Comparison of ENCODE assay signal across 11 cellular contexts in genomic region chr12:57852195-57852594, GRCh38. TPM values are rescaled to one million over a fixed set of nuclear protein-coding genes. Genes with fewer than 3 reads are reported as not detected.
DNase-seq lines count a peak whose midpoint lies in the region; ATAC-seq and TF ChIP-seq lines count a peak whose summit lies in the region.
"Had no signal": no experiment of that assay in that cellular context is flagged by ENCODE, and none has a peak within 500 bp of the region (broad histone marks: within the 10 kb centered on the region; RNA-seq: fewer than 3 reads in every experiment).

No MANE protein-coding gene starts in this region.

- H3K36me3 Mint-ChIP-seq in activated naive CD8-positive, alpha-beta T cell treated with anti-CD3 and anti-CD28 coated beads for 36 hours = no peaks in the 10 kb centered on the region
- H3K36me3 Mint-ChIP-seq in mesothelial cell of epicardium = no peaks in the 10 kb centered on the region
- H3K36me3 Mint-ChIP-seq in Caco-2 (ENCODE audit: insufficient read depth, unreplicated experiment) = peaks cover under 1% of the 10 kb centered on the region
- H3K36me3 Mint-ChIP-seq in activated CD4-positive, alpha-beta memory T cell treated with anti-CD3 and anti-CD28 coated beads for 36 hours = no peaks in the 10 kb centered on the region

- no peak overlapping the region for H3K9ac ChIP-seq in Karpas-422 (ENCODE audit: low read length)

- CTCF ChIA-PET in Caco-2 (lab: Charles Lee) = no interaction called here
- CTCF ChIA-PET in activated CD4-positive, alpha-beta memory T cell treated with anti-CD3 and anti-CD28 coated beads for 36 hours (lab: Charles Lee) = interaction anchor here (1.5 kb wide), 1 partner anchor 14 kb away, joined by 4 read pairs; no protein-coding TSS in a partner anchor

- POLR2A ChIA-PET in Caco-2 (lab: Charles Lee) = interaction anchor here (1.0 kb wide), 1 partner anchor 9 kb away, joined by 3 read pairs; no protein-coding TSS in a partner anchor
- POLR2A ChIA-PET in activated CD4-positive, alpha-beta memory T cell treated with anti-CD3 and anti-CD28 coated beads for 36 hours (lab: Charles Lee) = no interaction called here

- BruUV-seq in Caco-2 (replicated peaks; lab: Mats Ljungman, UMichigan) = no TSS peak

- H3K9me3 Mint-ChIP-seq in activated naive CD8-positive, alpha-beta T cell treated with anti-CD3 and anti-CD28 coated beads for 36 hours = peaks cover 1% of the 10 kb centered on the region
- H3K9me3 Mint-ChIP-seq in mesothelial cell of epicardium (peaks cover 13% of the 10 kb centered on the region), Caco-2 (ENCODE audit: unreplicated experiment) (no peaks in the 10 kb centered on the region)
- H3K9me3 Mint-ChIP-seq in activated CD4-positive, alpha-beta memory T cell treated with anti-CD3 and anti-CD28 coated beads for 36 hours = no peaks in the 10 kb centered on the region

- H3K4me3 Mint-ChIP-seq in activated naive CD8-positive, alpha-beta T cell treated with anti-CD3 and anti-CD28 coated beads for 36 hours = peak overlapping the region; percentile 45
- H3K4me3 Mint-ChIP-seq in mesothelial cell of epicardium (peak overlapping the region; percentile 67), Caco-2 (ENCODE audit: unreplicated experiment) (no peak overlapping the region)
- H3K4me3 Mint-ChIP-seq in activated CD4-positive, alpha-beta memory T cell treated with anti-CD3 and anti-CD28 coated beads for 36 hours = no peak overlapping the region

- H3K9me3 ChIP-seq in suprapubic skin = no peaks in the 10 kb centered on the region
- H3K9me3 ChIP-seq in Caco-2 = no peaks in the 10 kb centered on the region
- H3K9me3 ChIP-seq in Karpas-422 (ENCODE audit: low read length) = no peaks in the 10 kb centered on the region

- intact Hi-C loops in Caco-2 (cut with micrococcal nuclease; ENCODE audit: unreplicated experiment) = no loop called here
- intact Hi-C loops in activated CD4-positive, alpha-beta memory T cell treated with anti-CD3 and anti-CD28 coated beads for 36 hours (cut with micrococcal nuclease) = no loop called here

- H4K20me1 ChIP-seq in Karpas-422 (ENCODE audit: insufficient read depth, low read depth, low read length) = no peaks in the 10 kb centered on the region

- no peak overlapping the region for H2AFZ ChIP-seq in Karpas-422 (ENCODE audit: low read length)

- DNase-seq in activated naive CD8-positive, alpha-beta T cell treated with anti-CD3 and anti-CD28 coated beads for 36 hours = no peak
- DNase-seq in mesothelial cell of epicardium (ENCODE audit: low spot score in 2 of 2, unreplicated experiment in 2 of 2) = no peak
- DNase-seq in suprapubic skin (ENCODE audit: low spot score in 2 of 2) = no peak
- no peak for DNase-seq in Caco-2
- no peak for DNase-seq in Karpas-422
- no peak for DNase-seq in activated CD4-positive, alpha-beta memory T cell treated with anti-CD3 and anti-CD28 coated beads for 36 hours
- DNase-seq: activated CD4-positive, alpha-beta T cell treated with anti-CD3 and anti-CD28 coated beads, Interleukin-2, amount 50 U/mL, for 1 hour; GOT3; KBM-7 had no signal

- H3K4me2 ChIP-seq in Karpas-422 (ENCODE audit: low read depth, low read length, poor library complexity, severe bottlenecking) = no peak overlapping the region

- H3K27ac ChIP-seq in suprapubic skin = peak overlapping the region; percentile 47
- no peak overlapping the region for H3K27ac ChIP-seq in Karpas-422 (ENCODE audit: low read length)

- WGBS in suprapubic skin = 49% methylated on average over 4 of the region's 11 CpGs

- no peak for TF ChIP-seq EP300 in suprapubic skin (IDR thresholded peaks at IDR 0.05)

- TF ChIP-seq POLR2A in suprapubic skin (IDR thresholded peaks at IDR 0.05) = no peak

- H3K4me1 ChIP-seq in suprapubic skin = peaks cover 29% of the 10 kb centered on the region
- peaks cover 3% of the 10 kb centered on the region; the same call in 1 of the 2 replicates for H3K4me1 ChIP-seq in Caco-2
- peaks cover 7% of the 10 kb centered on the region for H3K4me1 ChIP-seq in Karpas-422 (ENCODE audit: low read length)

- peaks cover 28% of the 10 kb centered on the region for H3K4me1 Mint-ChIP-seq in activated naive CD8-positive, alpha-beta T cell treated with anti-CD3 and anti-CD28 coated beads for 36 hours
- H3K4me1 Mint-ChIP-seq in mesothelial cell of epicardium (peaks cover 25% of the 10 kb centered on the region), Caco-2 (ENCODE audit: low read depth, unreplicated experiment) (no peaks in the 10 kb centered on the region)
- H3K4me1 Mint-ChIP-seq in activated CD4-positive, alpha-beta memory T cell treated with anti-CD3 and anti-CD28 coated beads for 36 hours (ENCODE audit: low read depth) = peaks cover 7% of the 10 kb centered on the region

- no peaks in the 10 kb centered on the region for H3K36me3 ChIP-seq in suprapubic skin
- no peaks in the 10 kb centered on the region for H3K36me3 ChIP-seq in Caco-2 (ENCODE audit: control insufficient read depth, insufficient read depth, low read length)
- no peaks in the 10 kb centered on the region for H3K36me3 ChIP-seq in Karpas-422 (ENCODE audit: insufficient read depth, low read length)

- H3K4me3 ChIP-seq in suprapubic skin (peak overlapping the region; percentile 39), Caco-2 (ENCODE audit: low read depth, low read length) (no peak overlapping the region), Karpas-422 (ENCODE audit: low read length) (no peak overlapping the region)

- no peaks in the 10 kb centered on the region for H3K79me2 ChIP-seq in Karpas-422 (ENCODE audit: low read length)

- peak; percentile 46 for ATAC-seq in esophagus mucosa
- ATAC-seq in HG03196 (IDR thresholded peaks at IDR 0.05; ENCODE audit: unreplicated experiment) = no peak

- H3K27me3 ChIP-seq in suprapubic skin (no peaks in the 10 kb centered on the region), Caco-2 (replicated peaks; ENCODE audit: control insufficient read depth, insufficient read depth, low read length) (no peaks in the 10 kb centered on the region; the same call in 1 of the 2 replicates), Karpas-422 (ENCODE audit: low read length) (no peaks in the 10 kb centered on the region)

- TF ChIP-seq CTCF in mesothelial cell of epicardium (IDR thresholded peaks at IDR 0.05; ENCODE audit: unreplicated experiment) (no peak), suprapubic skin (IDR thresholded peaks at IDR 0.05) (no peak), Caco-2 (IDR thresholded peaks at IDR 0.05; ENCODE audit: insufficient read depth in 1 of 2, low read depth in 1 of 2, low read length in 1 of 2, severe bottlenecking in 1 of 2, unreplicated experiment in 1 of 2) (no peak)

- peaks cover 20% of the 10 kb centered on the region for H3K27me3 Mint-ChIP-seq in activated naive CD8-positive, alpha-beta T cell treated with anti-CD3 and anti-CD28 coated beads for 36 hours
- H3K27me3 Mint-ChIP-seq in mesothelial cell of epicardium (ENCODE audit: low read depth) (no peaks in the 10 kb centered on the region), Caco-2 (ENCODE audit: insufficient read depth, unreplicated experiment) (peaks cover 6% of the 10 kb centered on the region)
- peaks cover 13% of the 10 kb centered on the region for H3K27me3 Mint-ChIP-seq in activated CD4-positive, alpha-beta memory T cell treated with anti-CD3 and anti-CD28 coated beads for 36 hours

- no peak overlapping the region for H3K27ac Mint-ChIP-seq in activated naive CD8-positive, alpha-beta T cell treated with anti-CD3 and anti-CD28 coated beads for 36 hours
- H3K27ac Mint-ChIP-seq in mesothelial cell of epicardium = peak overlapping the region; percentile 25
- no peak overlapping the region for H3K27ac Mint-ChIP-seq in Caco-2 (ENCODE audit: unreplicated experiment)
- H3K27ac Mint-ChIP-seq in activated CD4-positive, alpha-beta memory T cell treated with anti-CD3 and anti-CD28 coated beads for 36 hours = no peak overlapping the region

- H3K9me2 ChIP-seq in Karpas-422 (replicated peaks; ENCODE audit: insufficient read depth, low read length) = no peaks in the 10 kb centered on the region

RNA-seq across cellular contexts. Expression of gene CTDSP2, which starts 5.7 kb away (rescaled TPM):
- total RNA-seq in activated naive CD8-positive, alpha-beta T cell treated with anti-CD3 and anti-CD28 coated beads for 36 hours = 10 to 100 TPM; 91.4 to 94.3 TPM
- total RNA-seq in esophagus mucosa (49.8 TPM), mesothelial cell of epicardium (210 to 218 TPM (median 216 TPM) in 3 replicates), suprapubic skin (100 to 1,000 TPM; 147 to 240 (median 215) TPM), Caco-2 (2022) (103 and 117 TPM in 2 replicates)
- 10.9 and 14.2 TPM in 2 replicates for total RNA-seq in Karpas-422 (2014; rRNA removed; shearing (Covaris generic); ENCODE audit: low replicate concordance)
- total RNA-seq in activated CD4-positive, alpha-beta memory T cell treated with anti-CD3 and anti-CD28 coated beads for 36 hours = 100 to 1,000 TPM; 100 to 101 TPM

RNA-seq across cellular contexts. Expression of gene AVIL, which starts 33.7 kb away (rescaled TPM):
- 1 to 10 TPM; 1.2 to 1.8 TPM for total RNA-seq in activated naive CD8-positive, alpha-beta T cell treated with anti-CD3 and anti-CD28 coated beads for 36 hours
- total RNA-seq in esophagus mucosa = 1.7 TPM
- total RNA-seq in mesothelial cell of epicardium = 4.0 to 5.3 TPM (median 4.7 TPM) in 3 replicates
- total RNA-seq in suprapubic skin = 10 to 100 TPM in 2 of 4 donors, 1 to 10 TPM in 2; 4.7 to 96.5 (median 10.0) TPM
- total RNA-seq in Caco-2 (2022) = 0.84 and 2.3 TPM in 2 replicates
- 1.7 TPM in 1 of 2 replicates, not detected in the other for total RNA-seq in Karpas-422 (2014; rRNA removed; shearing (Covaris generic); ENCODE audit: low replicate concordance)
- total RNA-seq in activated CD4-positive, alpha-beta memory T cell treated with anti-CD3 and anti-CD28 coated beads for 36 hours = under 1 TPM; 0.64 to 0.85 TPM

Comparison
In these comparisons a context has a peak if more than half of its experiments do, and no peak if none do; other contexts are left out.
1. H3K4me3 Mint-ChIP-seq: peak in activated naive CD8-positive, alpha-beta T cell treated with anti-CD3 and anti-CD28 coated beads for 36 hours (single experiment) and mesothelial cell of epicardium (single experiment); none in Caco-2 (single experiment) and activated CD4-positive, alpha-beta memory T cell treated with anti-CD3 and anti-CD28 coated beads for 36 hours (single experiment).